ENCODE assay signal across 1 cellular context in the genomic region with DNA sequence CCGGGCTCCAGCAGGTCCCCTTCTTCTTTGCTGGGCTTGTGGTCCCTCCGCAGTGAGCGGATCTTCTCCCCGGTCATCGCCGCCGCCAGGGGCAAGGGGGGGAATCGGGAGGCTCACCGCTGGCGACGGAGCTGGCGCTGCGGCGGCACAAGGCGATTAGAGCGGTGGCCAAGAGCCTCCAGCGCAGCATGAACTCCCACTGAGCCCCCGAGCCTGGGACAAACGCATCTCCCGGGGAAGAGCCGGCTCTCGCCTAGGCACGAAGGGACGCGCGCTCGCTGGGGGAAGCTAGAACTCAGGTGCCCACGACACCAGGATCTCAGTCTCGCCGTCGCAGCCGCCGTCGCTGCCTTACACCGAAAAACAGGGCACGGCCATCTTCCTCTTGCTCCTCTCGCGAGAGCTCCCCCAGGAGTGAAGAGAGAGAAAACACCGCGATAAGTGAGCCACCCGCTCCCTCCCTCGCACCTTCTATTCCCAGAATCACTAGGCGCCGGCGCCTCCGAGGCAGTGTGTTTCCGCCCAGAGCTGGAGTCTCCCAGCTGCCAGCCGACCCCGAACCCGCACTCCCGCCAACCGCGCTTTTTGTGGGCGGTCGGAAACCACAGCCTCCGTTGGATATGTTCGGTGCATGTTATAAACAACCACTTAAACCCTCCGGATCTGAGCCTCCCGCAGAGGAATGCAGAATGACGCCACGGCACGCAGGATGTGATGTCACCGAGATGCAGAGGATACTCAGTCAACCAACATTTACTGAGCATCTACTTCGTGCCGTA.
TF ChIP-seq lines count a peak whose summit lies in the region.

Gene ANKRD13C (minus strand): TSS at position 391 of the 779 bp plus-strand sequence. CDS start 314 bp downstream, at position 77.

TF ChIP-seq in HepG2, 621 proteins besides CTCF, POLR2A, EP300 and RAD21 (continued from another document and continues in another):
- TF ChIP-seq, protein P1, sequence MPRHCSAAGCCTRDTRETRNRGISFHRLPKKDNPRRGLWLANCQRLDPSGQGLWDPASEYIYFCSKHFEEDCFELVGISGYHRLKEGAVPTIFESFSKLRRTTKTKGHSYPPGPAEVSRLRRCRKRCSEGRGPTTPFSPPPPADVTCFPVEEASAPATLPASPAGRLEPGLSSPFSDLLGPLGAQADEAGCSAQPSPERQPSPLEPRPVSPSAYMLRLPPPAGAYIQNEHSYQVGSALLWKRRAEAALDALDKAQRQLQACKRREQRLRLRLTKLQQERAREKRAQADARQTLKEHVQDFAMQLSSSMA (CRISPR knock-in tag; IDR thresholded peaks at IDR 0.05), result no peak
- TF ChIP-seq, protein P2, sequence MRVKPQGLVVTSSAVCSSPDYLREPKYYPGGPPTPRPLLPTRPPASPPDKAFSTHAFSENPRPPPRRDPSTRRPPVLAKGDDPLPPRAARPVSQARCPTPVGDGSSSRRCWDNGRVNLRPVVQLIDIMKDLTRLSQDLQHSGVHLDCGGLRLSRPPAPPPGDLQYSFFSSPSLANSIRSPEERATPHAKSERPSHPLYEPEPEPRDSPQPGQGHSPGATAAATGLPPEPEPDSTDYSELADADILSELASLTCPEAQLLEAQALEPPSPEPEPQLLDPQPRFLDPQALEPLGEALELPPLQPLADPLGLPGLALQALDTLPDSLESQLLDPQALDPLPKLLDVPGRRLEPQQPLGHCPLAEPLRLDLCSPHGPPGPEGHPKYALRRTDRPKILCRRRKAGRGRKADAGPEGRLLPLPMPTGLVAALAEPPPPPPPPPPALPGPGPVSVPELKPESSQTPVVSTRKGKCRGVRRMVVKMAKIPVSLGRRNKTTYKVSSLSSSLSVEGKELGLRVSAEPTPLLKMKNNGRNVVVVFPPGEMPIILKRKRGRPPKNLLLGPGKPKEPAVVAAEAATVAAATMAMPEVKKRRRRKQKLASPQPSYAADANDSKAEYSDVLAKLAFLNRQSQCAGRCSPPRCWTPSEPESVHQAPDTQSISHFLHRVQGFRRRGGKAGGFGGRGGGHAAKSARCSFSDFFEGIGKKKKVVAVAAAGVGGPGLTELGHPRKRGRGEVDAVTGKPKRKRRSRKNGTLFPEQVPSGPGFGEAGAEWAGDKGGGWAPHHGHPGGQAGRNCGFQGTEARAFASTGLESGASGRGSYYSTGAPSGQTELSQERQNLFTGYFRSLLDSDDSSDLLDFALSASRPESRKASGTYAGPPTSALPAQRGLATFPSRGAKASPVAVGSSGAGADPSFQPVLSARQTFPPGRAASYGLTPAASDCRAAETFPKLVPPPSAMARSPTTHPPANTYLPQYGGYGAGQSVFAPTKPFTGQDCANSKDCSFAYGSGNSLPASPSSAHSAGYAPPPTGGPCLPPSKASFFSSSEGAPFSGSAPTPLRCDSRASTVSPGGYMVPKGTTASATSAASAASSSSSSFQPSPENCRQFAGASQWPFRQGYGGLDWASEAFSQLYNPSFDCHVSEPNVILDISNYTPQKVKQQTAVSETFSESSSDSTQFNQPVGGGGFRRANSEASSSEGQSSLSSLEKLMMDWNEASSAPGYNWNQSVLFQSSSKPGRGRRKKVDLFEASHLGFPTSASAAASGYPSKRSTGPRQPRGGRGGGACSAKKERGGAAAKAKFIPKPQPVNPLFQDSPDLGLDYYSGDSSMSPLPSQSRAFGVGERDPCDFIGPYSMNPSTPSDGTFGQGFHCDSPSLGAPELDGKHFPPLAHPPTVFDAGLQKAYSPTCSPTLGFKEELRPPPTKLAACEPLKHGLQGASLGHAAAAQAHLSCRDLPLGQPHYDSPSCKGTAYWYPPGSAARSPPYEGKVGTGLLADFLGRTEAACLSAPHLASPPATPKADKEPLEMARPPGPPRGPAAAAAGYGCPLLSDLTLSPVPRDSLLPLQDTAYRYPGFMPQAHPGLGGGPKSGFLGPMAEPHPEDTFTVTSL (CRISPR knock-in tag; IDR thresholded peaks at IDR 0.05; ENCODE audit: borderline replicate concordance), result peak; percentile 48; the same call in 1 of the 2 replicates
- TF ChIP-seq, protein P3, sequence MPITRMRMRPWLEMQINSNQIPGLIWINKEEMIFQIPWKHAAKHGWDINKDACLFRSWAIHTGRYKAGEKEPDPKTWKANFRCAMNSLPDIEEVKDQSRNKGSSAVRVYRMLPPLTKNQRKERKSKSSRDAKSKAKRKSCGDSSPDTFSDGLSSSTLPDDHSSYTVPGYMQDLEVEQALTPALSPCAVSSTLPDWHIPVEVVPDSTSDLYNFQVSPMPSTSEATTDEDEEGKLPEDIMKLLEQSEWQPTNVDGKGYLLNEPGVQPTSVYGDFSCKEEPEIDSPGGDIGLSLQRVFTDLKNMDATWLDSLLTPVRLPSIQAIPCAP (CRISPR knock-in tag; IDR thresholded peaks at IDR 0.05; ENCODE audit: low read depth), result no peak
- peak; percentile 98 for TF ChIP-seq ASH2L (IDR thresholded peaks at IDR 0.05; ENCODE audit: insufficient read length, low read depth, low read length)
- no peak for TF ChIP-seq NFIB (CRISPR knock-in tag; IDR thresholded peaks at IDR 0.05; ENCODE audit: borderline replicate concordance)
- TF ChIP-seq ATF2 (CRISPR knock-in tag; IDR thresholded peaks at IDR 0.05), result peak; percentile 85
- no peak for TF ChIP-seq RFX3 (CRISPR knock-in tag; IDR thresholded peaks at IDR 0.05)
- TF ChIP-seq TAF1 (CRISPR knock-in tag; IDR thresholded peaks at IDR 0.05), result peak; percentile 98
- TF ChIP-seq, protein P4, sequence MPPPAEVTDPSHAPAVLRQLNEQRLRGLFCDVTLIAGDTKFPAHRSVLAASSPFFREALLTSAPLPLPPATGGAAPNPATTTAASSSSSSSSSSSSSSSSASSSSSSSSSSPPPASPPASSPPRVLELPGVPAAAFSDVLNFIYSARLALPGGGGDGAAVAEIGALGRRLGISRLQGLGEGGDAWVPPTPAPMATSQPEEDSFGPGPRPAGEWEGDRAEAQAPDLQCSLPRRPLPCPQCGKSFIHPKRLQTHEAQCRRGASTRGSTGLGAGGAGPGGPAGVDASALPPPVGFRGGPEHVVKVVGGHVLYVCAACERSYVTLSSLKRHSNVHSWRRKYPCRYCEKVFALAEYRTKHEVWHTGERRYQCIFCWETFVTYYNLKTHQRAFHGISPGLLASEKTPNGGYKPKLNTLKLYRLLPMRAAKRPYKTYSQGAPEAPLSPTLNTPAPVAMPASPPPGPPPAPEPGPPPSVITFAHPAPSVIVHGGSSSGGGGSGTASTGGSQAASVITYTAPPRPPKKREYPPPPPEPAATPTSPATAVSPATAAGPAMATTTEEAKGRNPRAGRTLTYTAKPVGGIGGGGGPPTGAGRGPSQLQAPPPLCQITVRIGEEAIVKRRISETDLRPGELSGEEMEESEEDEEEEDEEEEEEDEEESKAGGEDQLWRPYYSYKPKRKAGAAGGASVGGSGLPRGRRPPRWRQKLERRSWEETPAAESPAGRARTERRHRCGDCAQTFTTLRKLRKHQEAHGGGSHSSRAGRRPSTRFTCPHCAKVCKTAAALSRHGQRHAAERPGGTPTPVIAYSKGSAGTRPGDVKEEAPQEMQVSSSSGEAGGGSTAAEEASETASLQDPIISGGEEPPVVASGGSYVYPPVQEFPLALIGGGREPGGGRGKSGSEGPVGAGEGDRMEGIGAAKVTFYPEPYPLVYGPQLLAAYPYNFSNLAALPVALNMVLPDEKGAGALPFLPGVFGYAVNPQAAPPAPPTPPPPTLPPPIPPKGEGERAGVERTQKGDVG (CRISPR knock-in tag; IDR thresholded peaks at IDR 0.05; ENCODE audit: borderline replicate concordance), result peak; percentile 81; the same call in 1 of the 2 replicates
- no peak for TF ChIP-seq PITX1 (CRISPR knock-in tag; IDR thresholded peaks at IDR 0.05)
- no peak for TF ChIP-seq RBAK (CRISPR knock-in tag; IDR thresholded peaks at IDR 0.05)
- TF ChIP-seq MXD4 (CRISPR knock-in tag; IDR thresholded peaks at IDR 0.05), result no peak; the same call in 1 of the 2 replicates
- peak; percentile 93 for TF ChIP-seq CREB1 (IDR thresholded peaks at IDR 0.05)
- TF ChIP-seq CREB1 (CRISPR knock-in tag; IDR thresholded peaks at IDR 0.05), result peak; percentile 98
- no peak; the same call in 1 of the 2 replicates for TF ChIP-seq SOX5 (CRISPR knock-in tag; IDR thresholded peaks at IDR 0.05; ENCODE audit: borderline replicate concordance)
- peak; percentile 91 for TF ChIP-seq RCOR2 (CRISPR knock-in tag; IDR thresholded peaks at IDR 0.05)
- no peak; the same call in 1 of the 2 replicates for TF ChIP-seq ZNF777 (CRISPR knock-in tag; IDR thresholded peaks at IDR 0.05)
- TF ChIP-seq, protein P5, sequence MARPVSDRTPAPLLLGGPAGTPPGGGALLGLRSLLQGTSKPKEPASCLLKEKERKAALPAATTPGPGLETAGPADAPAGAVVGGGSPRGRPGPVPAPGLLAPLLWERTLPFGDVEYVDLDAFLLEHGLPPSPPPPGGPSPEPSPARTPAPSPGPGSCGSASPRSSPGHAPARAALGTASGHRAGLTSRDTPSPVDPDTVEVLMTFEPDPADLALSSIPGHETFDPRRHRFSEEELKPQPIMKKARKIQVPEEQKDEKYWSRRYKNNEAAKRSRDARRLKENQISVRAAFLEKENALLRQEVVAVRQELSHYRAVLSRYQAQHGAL (CRISPR knock-in tag; IDR thresholded peaks at IDR 0.05; ENCODE audit: not compliant biosample characterization), result no peak
- 0 out of 2 replicates have a peak, but pooled peaks have one; percentile 72 for TF ChIP-seq CENPT (CRISPR knock-in tag; IDR thresholded peaks at IDR 0.05; ENCODE audit: low read depth)
- TF ChIP-seq NFKBIZ (CRISPR knock-in tag; IDR thresholded peaks at IDR 0.05), result no peak; the same call in 1 of the 2 replicates
- 0 out of 2 replicates have a peak, but pooled peaks have one; percentile 37 for TF ChIP-seq ZNF44 (CRISPR knock-in tag; IDR thresholded peaks at IDR 0.05)
- TF ChIP-seq KDM2A (CRISPR knock-in tag; IDR thresholded peaks at IDR 0.05; ENCODE audit: borderline replicate concordance, low read depth), result peak; percentile 81
- TF ChIP-seq ZNF687 (CRISPR knock-in tag; IDR thresholded peaks at IDR 0.05), result peak; percentile 96
- peak; percentile 74; the same call in 1 of the 2 replicates for TF ChIP-seq ZNF430 (CRISPR knock-in tag; IDR thresholded peaks at IDR 0.05)
- TF ChIP-seq ZNF333 (CRISPR knock-in tag; IDR thresholded peaks at IDR 0.05; ENCODE audit: borderline replicate concordance), result 0 out of 2 replicates have a peak, but pooled peaks have one; percentile 45
- TF ChIP-seq, protein P6, sequence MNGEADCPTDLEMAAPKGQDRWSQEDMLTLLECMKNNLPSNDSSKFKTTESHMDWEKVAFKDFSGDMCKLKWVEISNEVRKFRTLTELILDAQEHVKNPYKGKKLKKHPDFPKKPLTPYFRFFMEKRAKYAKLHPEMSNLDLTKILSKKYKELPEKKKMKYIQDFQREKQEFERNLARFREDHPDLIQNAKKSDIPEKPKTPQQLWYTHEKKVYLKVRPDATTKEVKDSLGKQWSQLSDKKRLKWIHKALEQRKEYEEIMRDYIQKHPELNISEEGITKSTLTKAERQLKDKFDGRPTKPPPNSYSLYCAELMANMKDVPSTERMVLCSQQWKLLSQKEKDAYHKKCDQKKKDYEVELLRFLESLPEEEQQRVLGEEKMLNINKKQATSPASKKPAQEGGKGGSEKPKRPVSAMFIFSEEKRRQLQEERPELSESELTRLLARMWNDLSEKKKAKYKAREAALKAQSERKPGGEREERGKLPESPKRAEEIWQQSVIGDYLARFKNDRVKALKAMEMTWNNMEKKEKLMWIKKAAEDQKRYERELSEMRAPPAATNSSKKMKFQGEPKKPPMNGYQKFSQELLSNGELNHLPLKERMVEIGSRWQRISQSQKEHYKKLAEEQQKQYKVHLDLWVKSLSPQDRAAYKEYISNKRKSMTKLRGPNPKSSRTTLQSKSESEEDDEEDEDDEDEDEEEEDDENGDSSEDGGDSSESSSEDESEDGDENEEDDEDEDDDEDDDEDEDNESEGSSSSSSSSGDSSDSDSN (CRISPR knock-in tag; IDR thresholded peaks at IDR 0.05), result peak; percentile 97
- TF ChIP-seq, protein P7, sequence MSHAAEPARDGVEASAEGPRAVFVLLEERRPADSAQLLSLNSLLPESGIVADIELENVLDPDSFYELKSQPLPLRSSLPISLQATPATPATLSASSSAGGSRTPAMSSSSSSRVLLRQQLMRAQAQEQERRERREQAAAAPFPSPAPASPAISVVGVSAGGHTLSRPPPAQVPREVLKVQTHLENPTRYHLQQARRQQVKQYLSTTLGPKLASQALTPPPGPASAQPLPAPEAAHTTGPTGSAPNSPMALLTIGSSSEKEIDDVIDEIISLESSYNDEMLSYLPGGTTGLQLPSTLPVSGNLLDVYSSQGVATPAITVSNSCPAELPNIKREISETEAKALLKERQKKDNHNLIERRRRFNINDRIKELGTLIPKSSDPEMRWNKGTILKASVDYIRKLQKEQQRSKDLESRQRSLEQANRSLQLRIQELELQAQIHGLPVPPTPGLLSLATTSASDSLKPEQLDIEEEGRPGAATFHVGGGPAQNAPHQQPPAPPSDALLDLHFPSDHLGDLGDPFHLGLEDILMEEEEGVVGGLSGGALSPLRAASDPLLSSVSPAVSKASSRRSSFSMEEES (CRISPR knock-in tag; IDR thresholded peaks at IDR 0.05), result no peak
- no peak for TF ChIP-seq FIP1L1 (IDR thresholded peaks at IDR 0.05; ENCODE audit: borderline replicate concordance, insufficient read depth, low read depth, low read length)
- TF ChIP-seq ZNF562 (CRISPR knock-in tag; IDR thresholded peaks at IDR 0.05; ENCODE audit: borderline replicate concordance), result no peak
